ENCODE assay signal across 20 cellular contexts in the genomic region with DNA sequence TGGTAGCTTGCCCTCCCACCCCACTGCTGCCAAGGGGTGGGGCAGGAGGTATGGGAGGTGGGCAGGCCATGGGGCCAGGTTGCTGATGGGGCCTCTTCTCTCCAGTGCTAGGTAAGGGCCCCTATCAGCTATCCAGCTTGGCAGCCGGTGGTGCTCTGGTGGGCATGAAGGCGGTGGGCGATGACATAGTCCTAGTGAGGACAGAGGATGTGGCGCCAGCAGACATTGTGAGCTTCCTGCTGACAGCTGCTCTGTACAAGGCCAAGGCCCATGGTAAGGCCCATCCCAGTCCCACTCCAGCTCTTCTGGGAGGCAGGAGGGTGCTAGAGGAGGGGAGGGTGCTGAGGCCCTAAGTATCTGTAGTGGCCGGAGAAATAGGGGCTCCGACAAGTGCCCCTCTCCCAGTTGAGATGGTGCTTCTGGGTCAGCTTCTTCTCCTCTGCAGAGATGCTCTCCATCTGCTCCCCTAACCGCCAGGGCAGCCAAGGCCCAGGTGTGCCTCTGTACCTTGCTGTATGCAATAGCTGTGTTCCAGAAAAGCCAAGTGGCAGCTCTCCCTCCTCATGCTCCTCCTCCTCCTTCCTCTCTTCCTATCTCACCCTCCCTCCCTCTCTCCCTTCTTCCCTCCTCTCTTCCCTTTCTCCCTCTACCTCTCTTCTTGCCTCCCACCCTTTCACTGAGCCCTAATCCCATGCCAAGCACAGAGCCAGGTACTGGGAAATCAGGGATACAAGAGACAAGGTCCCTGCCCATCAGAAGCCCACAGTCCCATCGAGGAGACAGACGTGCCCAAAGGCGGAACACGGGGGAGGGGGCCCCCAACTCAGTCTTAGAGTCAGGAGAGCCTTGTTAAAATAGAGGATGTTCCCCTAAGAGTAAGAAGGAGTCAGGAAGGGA. TPM values are rescaled to one million over a fixed set of nuclear protein-coding genes. Genes with fewer than 3 reads are reported as not detected.
"Had no signal": no experiment of that assay in that cellular context is flagged by ENCODE, and none has a peak within 500 bp of the region (broad histone marks: within the 10 kb centered on the region; RNA-seq: fewer than 3 reads in every experiment).

No MANE protein-coding gene starts in this region.

- H3K27me3 ChIP-seq: body of pancreas, right lobe of liver had no signal

- H3K4me1 ChIP-seq: body of pancreas, prostate gland, right lobe of liver, transverse colon had no signal

- H3K27me3 Mint-ChIP-seq: activated T-helper 17 cell treated with anti-CD3 and anti-CD28 coated beads, Interleukin-2, amount 50 U/mL, for 72 hours had no signal

- H3K36me3 ChIP-seq: prostate gland, right lobe of liver, transverse colon had no signal

- H3K27ac ChIP-seq: body of pancreas, prostate gland, right lobe of liver, transverse colon had no signal

- H3K4me3 ChIP-seq: body of pancreas, prostate gland, right lobe of liver, smooth muscle cell, transverse colon had no signal

- H3K9me3 ChIP-seq: body of pancreas, prostate gland, right lobe of liver, transverse colon had no signal

- ATAC-seq: activated T-helper 17 cell treated with anti-CD3 and anti-CD28 coated beads, Interleukin-2, amount 50 U/mL, for 72 hours; body of pancreas; right lobe of liver had no signal

- DNase-seq: activated CD4-positive, alpha-beta T cell treated with anti-CD3 and anti-CD28 coated beads, Interleukin-2, amount 50 U/mL, for 1 hour; activated CD4-positive, CD25-positive, alpha-beta regulatory T cell; activated naive CD4-positive, alpha-beta T cell treated with anti-CD3 and anti-CD28 coated beads for 36 hours; activated T-cell treated with anti-CD3 and anti-CD28 coated beads for 4 hours; body of pancreas; foreskin fibroblast; glutamatergic neuron; hippocampal formation; stimulated activated CD4-positive, alpha-beta T cell treated with anti-CD3 and anti-CD28 coated beads, Interleukin-4, amount 100 ng/mL, for 4 hours; stimulated activated naive CD4-positive, alpha-beta T cell; SW 1271; transverse colon had no signal

- H3K27ac Mint-ChIP-seq: activated naive CD4-positive, alpha-beta T cell treated with anti-CD3 and anti-CD28 coated beads for 36 hours; activated T-helper 17 cell treated with anti-CD3 and anti-CD28 coated beads, Interleukin-2, amount 50 U/mL, for 72 hours had no signal

- H3K9me3 Mint-ChIP-seq: activated naive CD4-positive, alpha-beta T cell treated with anti-CD3 and anti-CD28 coated beads for 36 hours; activated T-helper 17 cell treated with anti-CD3 and anti-CD28 coated beads, Interleukin-2, amount 50 U/mL, for 72 hours had no signal

- H3K4me3 Mint-ChIP-seq: activated naive CD4-positive, alpha-beta T cell treated with anti-CD3 and anti-CD28 coated beads for 36 hours; activated T-helper 17 cell treated with anti-CD3 and anti-CD28 coated beads, Interleukin-2, amount 50 U/mL, for 72 hours had no signal

RNA-seq across cellular contexts. Expression of a gene that starts 55.3 kb away (rescaled TPM):
- total RNA-seq: activated naive CD4-positive, alpha-beta T cell treated with anti-CD3 and anti-CD28 coated beads for 36 hours; activated T-helper 17 cell treated with anti-CD3 and anti-CD28 coated beads, Interleukin-2, amount 50 U/mL, for 72 hours; body of pancreas; cardiac septum; dermis microvascular lymphatic vessel endothelial cell; mononuclear cell; omental fat pad; right lobe of liver; smooth muscle cell; transverse colon had no signal

RNA-seq across cellular contexts. Expression of a gene that starts 58.1 kb away (rescaled TPM):
- total RNA-seq: activated naive CD4-positive, alpha-beta T cell treated with anti-CD3 and anti-CD28 coated beads for 36 hours; activated T-helper 17 cell treated with anti-CD3 and anti-CD28 coated beads, Interleukin-2, amount 50 U/mL, for 72 hours; cardiac septum; dermis microvascular lymphatic vessel endothelial cell; mononuclear cell; prostate gland; smooth muscle cell had no signal
